ENCODE assay signal across 8 cellular contexts in genomic region chr6:117602151-117602898, GRCh38. TPM values are rescaled to one million over a fixed set of nuclear protein-coding genes. Genes with fewer than 3 reads are reported as not detected.
A peak's percentile ranks its signal among the peaks of the same experiment; 100 is the strongest.
DNase-seq lines count a peak whose midpoint lies in the region; ATAC-seq and TF ChIP-seq lines count a peak whose summit lies in the region.

Gene GOPC, minus strand, starts transcription at chr6:117602511. Its CDS starts 223 bp downstream, at chr6:117602288.

- TF ChIP-seq CTCF in CD4-positive, alpha-beta T cell (IDR thresholded peaks at IDR 0.05): no peak
- peak in 1 of 3 donors; percentile 6 for TF ChIP-seq CTCF in lower leg skin (IDR thresholded peaks at IDR 0.05)

- POLR2A ChIA-PET in CD4-positive, alpha-beta T cell (lab: Charles Lee): interaction anchor here (0.6 to 2.7 kb wide), 19 partner anchors 11 to 1501 kb away, joined by 3 to 37 read pairs (median 6); partner anchors contain the start of genes ASF1A, NT5DC1 and RWDD1
- POLR2A ChIA-PET in activated CD4-positive, alpha-beta memory T cell treated with anti-CD3 and anti-CD28 coated beads, Interleukin-2, amount 10 ng/mL, durations not matched to agents 7 days and 5 days (lab: Charles Lee): interaction anchor here (0.6 to 4.4 kb wide), 29 partner anchors 8 to 1502 kb away, joined by 3 to 59 read pairs (median 3); partner anchors contain the start of genes DCBLD1, KPNA5 and NT5DC1

- peaks cover 28% of the 10 kb centered on the region for H3K36me3 Mint-ChIP-seq in CD4-positive, alpha-beta T cell (ENCODE audit: low read depth)
- peaks cover 29% of the 10 kb centered on the region for H3K36me3 Mint-ChIP-seq in activated CD4-positive, alpha-beta memory T cell treated with anti-CD3 and anti-CD28 coated beads, Interleukin-2, amount 10 ng/mL, durations not matched to agents 7 days and 5 days (ENCODE audit: low read depth)

- no peaks in the 10 kb centered on the region for H3K9me3 ChIP-seq in CD4-positive, alpha-beta T cell (ENCODE audit: control insufficient read depth, low read length)

- H3K27me3 Mint-ChIP-seq in CD4-positive, alpha-beta T cell: no peaks in the 10 kb centered on the region
- H3K27me3 Mint-ChIP-seq in activated CD4-positive, alpha-beta memory T cell treated with anti-CD3 and anti-CD28 coated beads, Interleukin-2, amount 10 ng/mL, durations not matched to agents 7 days and 5 days: peaks cover 1% of the 10 kb centered on the region

- H3K4me3 ChIP-seq in lower leg skin (ENCODE audit: low read depth, poor library complexity, severe bottlenecking): peak within 1 kb of the TSS; percentile 97

- 0% methylated on average over 35 to 39 of the region's 60 CpGs for WGBS in lower leg skin, 2 donors

- TF ChIP-seq POLR2A in lower leg skin (IDR thresholded peaks at IDR 0.05): no peak

- intact Hi-C loops in CD4-positive, alpha-beta T cell (cut with DNase I, micrococcal nuclease): loop anchor here (1.0 to 10.0 kb wide), 5 partner anchors 54 to 1752 kb away; partner anchors contain the start of genes NUS1 (in 1 of the 2) and TSPYL4 (in 1 of the 2)
- intact Hi-C loops in lower leg skin (cut with DNase I; ENCODE audit: low total_unique reads): no loop called here

- H3K27me3 ChIP-seq in CD4-positive, alpha-beta T cell (ENCODE audit: control insufficient read depth, insufficient read depth, low read length): no peaks in the 10 kb centered on the region

- CTCF ChIA-PET in CD4-positive, alpha-beta T cell (lab: Charles Lee): interaction anchor here (0.8 kb wide), 1 partner anchor 12 kb away, joined by 5 read pairs; no protein-coding TSS in a partner anchor
- CTCF ChIA-PET in activated CD4-positive, alpha-beta memory T cell treated with anti-CD3 and anti-CD28 coated beads, Interleukin-2, amount 10 ng/mL, durations not matched to agents 7 days and 5 days (lab: Charles Lee): interaction anchor here (0.7 to 7.2 kb wide), 13 partner anchors 11 to 259 kb away, joined by 3 to 72 read pairs (median 4); no protein-coding TSS in a partner anchor

- DNase-seq in CD4-positive, alpha-beta T cell: peak; percentile 87 to 96 (median 90)
- DNase-seq in NCI-H82 treated with DMSO at 0.1 percent for 48 hours (lab: John Stamatoyannopoulos, UW; ENCODE audit: unreplicated experiment): peak; percentile 89
- peak; percentile 96 for DNase-seq in activated CD4-positive, alpha-beta memory T cell treated with anti-CD3 and anti-CD28 coated beads, Interleukin-2, amount 10 ng/mL, durations not matched to agents 7 days and 5 days
- peak; percentile 95 for DNase-seq in ecto neural progenitor cell (ENCODE audit: low spot score)
- peak; percentile 95 to 99 for DNase-seq in lower leg skin (ENCODE audit: low spot score in 2 of 2)
- DNase-seq in stimulated activated CD4-positive, alpha-beta T cell treated with anti-CD3 and anti-CD28 coated beads, Interleukin-4, amount 100 ng/mL, for 48 hours (ENCODE audit: low read depth in 2 of 2): peak; percentile 79 to 91

- peaks cover 52% of the 10 kb centered on the region for H3K4me1 Mint-ChIP-seq in CD4-positive, alpha-beta T cell (ENCODE audit: low read depth)
- H3K4me1 Mint-ChIP-seq in activated CD4-positive, alpha-beta memory T cell treated with anti-CD3 and anti-CD28 coated beads, Interleukin-2, amount 10 ng/mL, durations not matched to agents 7 days and 5 days: peaks cover 38% of the 10 kb centered on the region

- H3K9me3 Mint-ChIP-seq in CD4-positive, alpha-beta T cell: no peaks in the 10 kb centered on the region
- H3K9me3 Mint-ChIP-seq in activated CD4-positive, alpha-beta memory T cell treated with anti-CD3 and anti-CD28 coated beads, Interleukin-2, amount 10 ng/mL, durations not matched to agents 7 days and 5 days: peaks cover 5% of the 10 kb centered on the region

- H3K27ac ChIP-seq in CD4-positive, alpha-beta T cell (ENCODE audit: low read depth, low read length): peak within 1 kb of the TSS; percentile 82

- peak; percentile 96 for ATAC-seq in CD4-positive, alpha-beta T cell (ENCODE audit: poor library complexity)
- peak; percentile 88 for ATAC-seq in GM19438 (IDR thresholded peaks at IDR 0.05; ENCODE audit: low read depth, unreplicated experiment)
- ATAC-seq in HG03575 (IDR thresholded peaks at IDR 0.05; ENCODE audit: extremely low read depth, insufficient number of reproducible peaks, low FRiP score, unreplicated experiment): peak; percentile 73

- peak within 1 kb of the TSS; percentile 92 for H3K27ac Mint-ChIP-seq in CD4-positive, alpha-beta T cell
- H3K27ac Mint-ChIP-seq in activated CD4-positive, alpha-beta memory T cell treated with anti-CD3 and anti-CD28 coated beads, Interleukin-2, amount 10 ng/mL, durations not matched to agents 7 days and 5 days: peak within 1 kb of the TSS; percentile 96

- peak within 1 kb of the TSS; percentile 99 for H3K4me3 Mint-ChIP-seq in CD4-positive, alpha-beta T cell
- peak within 1 kb of the TSS; percentile 99 for H3K4me3 Mint-ChIP-seq in activated CD4-positive, alpha-beta memory T cell treated with anti-CD3 and anti-CD28 coated beads, Interleukin-2, amount 10 ng/mL, durations not matched to agents 7 days and 5 days

RNA-seq across cellular contexts. Expression of gene GOPC, which starts in this region (rescaled TPM):
- 10 to 100 TPM in 1 of 2 experiments, 1 to 10 TPM in 1; 9.7 to 10.8 TPM for total RNA-seq in CD4-positive, alpha-beta T cell
- 10 to 100 TPM; 22.9 to 23.9 TPM for total RNA-seq in activated CD4-positive, alpha-beta memory T cell treated with anti-CD3 and anti-CD28 coated beads, Interleukin-2, amount 10 ng/mL, durations not matched to agents 7 days and 5 days
- total RNA-seq in lower leg skin: 10 to 100 TPM; 20.2 to 24.7 (median 22.2) TPM

Comparison
In these comparisons a context has a peak if more than half of its experiments do, and no peak if none do; other contexts are left out.
1. Peak in every context shown above with its lines: DNase-seq, ATAC-seq, H3K4me3 ChIP-seq and H3K27ac ChIP-seq.